ENCODE assay signal across 9 cellular contexts in genomic region chr10:114044251-114045070, GRCh38. TPM values are rescaled to one million over a fixed set of nuclear protein-coding genes. Genes with fewer than 3 reads are reported as not detected.
DNase-seq lines count a peak whose midpoint lies in the region; ATAC-seq and TF ChIP-seq lines count a peak whose summit lies in the region.
"Had no signal": no experiment of that assay in that cellular context is flagged by ENCODE, and none has a peak within 500 bp of the region (broad histone marks: within the 10 kb centered on the region; RNA-seq: fewer than 3 reads in every experiment).

No MANE protein-coding gene starts in this region.

- in situ Hi-C loops in brain microvascular endothelial cell (cut with HindIII; ENCODE audit: low pct_ligation_motif_present, low sequenced_read_pairs), result no loop called here

- DNase-seq in activated T-cell treated with anti-CD3 and anti-CD28 coated beads, Interleukin-2, amount 50 U/mL, for 1 hour, result peak; percentile 20
- DNase-seq in activated T-cell treated with anti-CD3 and anti-CD28 coated beads for 4 hours (no peak), brain microvascular endothelial cell (no peak), mesenchymal stem cell (no peak), upper lobe of left lung (peak; percentile 29 to 87), foreskin fibroblast (no peak)

- H3K9ac ChIP-seq in mesenchymal stem cell (ENCODE audit: low read length), result no peak overlapping the region

- H2BK15ac ChIP-seq in mesenchymal stem cell (ENCODE audit: low read depth, poor library complexity, severe bottlenecking), result no peak overlapping the region

- no peak overlapping the region for H3K18ac ChIP-seq in mesenchymal stem cell (ENCODE audit: low read depth in 1 of 2, low read length in 2 of 2)

- H4K91ac ChIP-seq in mesenchymal stem cell (ENCODE audit: low read length), result peak overlapping the region; percentile 64

- H3K27me3 ChIP-seq in brain microvascular endothelial cell (replicated peaks) (peaks cover 20% of the 10 kb centered on the region), mesenchymal stem cell (ENCODE audit: control insufficient read depth in 1 of 2, insufficient read depth in 1 of 2, low read length in 2 of 2) (peaks cover 16 to 86% of the 10 kb centered on the region in 2 experiments), upper lobe of left lung (peaks cover 0 to 13% (median 4%) of the 10 kb centered on the region in 4 donors)

- H2AFZ ChIP-seq in mesenchymal stem cell (ENCODE audit: low read depth, low read length), result peak overlapping the region; percentile 7

- H2BK12ac ChIP-seq in mesenchymal stem cell (ENCODE audit: low read length in 2 of 2), result peak overlapping the region in 1 of 2 experiments; percentile 6

- TF ChIP-seq EP300 in upper lobe of left lung (IDR thresholded peaks at IDR 0.05), result peak in 1 of 4 donors; percentile 37

- H3K4me1 ChIP-seq in mesenchymal stem cell (ENCODE audit: control insufficient read depth, insufficient read depth, low read depth, low read length), result peaks cover 26% of the 10 kb centered on the region
- peaks cover 3 to 58% (median 10%) of the 10 kb centered on the region in 4 donors for H3K4me1 ChIP-seq in upper lobe of left lung

- peak overlapping the region; percentile 9 for H3K4me3 ChIP-seq in brain microvascular endothelial cell (ENCODE audit: low read depth, low read length)
- peak overlapping the region in 1 of 2 experiments; percentile 62 for H3K4me3 ChIP-seq in mesenchymal stem cell (ENCODE audit: insufficient read depth in 1 of 2, low read depth in 1 of 2, low read length in 2 of 2)
- peak overlapping the region; percentile 62 to 65 (median 64) for H3K4me3 ChIP-seq in upper lobe of left lung
- no peak overlapping the region for H3K4me3 ChIP-seq in foreskin fibroblast (ENCODE audit: low read depth in 1 of 2, low read length in 2 of 2)

- no peak overlapping the region for H2BK5ac ChIP-seq in mesenchymal stem cell (ENCODE audit: low read depth, low read length, poor library complexity, severe bottlenecking)

- no peaks in the 10 kb centered on the region for H3K79me1 ChIP-seq in mesenchymal stem cell (replicated peaks; ENCODE audit: low read length, poor library complexity, severe bottlenecking)

- H2BK120ac ChIP-seq in mesenchymal stem cell (ENCODE audit: low read depth, low read length), result no peak overlapping the region

- peak overlapping the region; percentile 61 for H3K4me2 ChIP-seq in mesenchymal stem cell (ENCODE audit: low read length, poor library complexity, severe bottlenecking)

- H3K23ac ChIP-seq in mesenchymal stem cell (ENCODE audit: low read length in 2 of 2), result peak overlapping the region in 1 of 2 experiments; percentile 86

- H3K4ac ChIP-seq in mesenchymal stem cell (ENCODE audit: low read depth in 1 of 2, low read length in 2 of 2), result no peak overlapping the region

- no peaks in the 10 kb centered on the region for H3K9me3 ChIP-seq in mesenchymal stem cell (ENCODE audit: control insufficient read depth, low read length)
- H3K9me3 ChIP-seq in upper lobe of left lung, result no peaks in the 10 kb centered on the region

- TF ChIP-seq POLR2A in upper lobe of left lung (IDR thresholded peaks at IDR 0.05), result peak in 1 of 4 donors; percentile 34

- no peak overlapping the region for H2AK5ac ChIP-seq in mesenchymal stem cell (ENCODE audit: low read length, severe bottlenecking)

- ATAC-seq in upper lobe of left lung (ENCODE audit: low FRiP score in 2 of 2) (peak in 1 of 2 donors; percentile 49), GM18502 (IDR thresholded peaks at IDR 0.05; ENCODE audit: poor library complexity, unreplicated experiment) (no peak), HG03565 (IDR thresholded peaks at IDR 0.05; ENCODE audit: unreplicated experiment) (no peak)

- no peak overlapping the region for H3K14ac ChIP-seq in mesenchymal stem cell (ENCODE audit: low read length in 2 of 2)

- H3K36me3 ChIP-seq in brain microvascular endothelial cell (replicated peaks) (no peaks in the 10 kb centered on the region), mesenchymal stem cell (ENCODE audit: control insufficient read depth in 1 of 2, insufficient read depth in 2 of 2, low read depth in 1 of 2, low read length in 2 of 2) (no peaks in the 10 kb centered on the region), upper lobe of left lung (peaks cover 0 to 3% (median 0%) of the 10 kb centered on the region in 4 donors)

- 23% methylated on average over 70 of the region's 98 CpGs for WGBS in mesenchymal stem cell
- WGBS in upper lobe of left lung, 2 donors, result 21% methylated on average over 16 of the region's 98 CpGs; no CpG with 5 or more reads in 1 of the 2 donors

- peak overlapping the region; percentile 60 for H4K8ac ChIP-seq in mesenchymal stem cell (ENCODE audit: low read length)

- H3K27ac ChIP-seq in brain microvascular endothelial cell (no peak overlapping the region), mesenchymal stem cell (ENCODE audit: low read length, poor library complexity, severe bottlenecking) (no peak overlapping the region), upper lobe of left lung (peak overlapping the region; percentile 90 to 94 (median 93))

- no peak for TF ChIP-seq CTCF in brain microvascular endothelial cell (IDR thresholded peaks at IDR 0.05; ENCODE audit: low read depth, low read length, missing control alignments)
- no peak for TF ChIP-seq CTCF in upper lobe of left lung (IDR thresholded peaks at IDR 0.05)
- no peak for TF ChIP-seq CTCF in foreskin fibroblast (IDR thresholded peaks at IDR 0.05; ENCODE audit: low read depth, low read length)

RNA-seq across cellular contexts. Expression of gene ADRB1, which starts 0.8 kb away (rescaled TPM):
- polyA plus RNA-seq in mesenchymal stem cell (2013, experiment 1 of 2), result 0.11 TPM
- 0.18 TPM for polyA plus RNA-seq in mesenchymal stem cell (2013, experiment 2 of 2)
- total RNA-seq in upper lobe of left lung, result 10 to 100 TPM; 18.9 to 37.2 (median 26.8) TPM
- total RNA-seq: Daoy had no signal

Comparison
In these comparisons a context has a peak if more than half of its experiments do, and no peak if none do; other contexts are left out.
1. DNase-seq: peak in activated T-cell treated with anti-CD3 and anti-CD28 coated beads, Interleukin-2, amount 50 U/mL, for 1 hour (single experiment) and upper lobe of left lung (2 of 2); none in activated T-cell treated with anti-CD3 and anti-CD28 coated beads for 4 hours (single experiment), brain microvascular endothelial cell (single experiment), mesenchymal stem cell (single experiment) and foreskin fibroblast (0 of 2).
2. H3K27ac ChIP-seq: peak in upper lobe of left lung (4 of 4); none in brain microvascular endothelial cell (single experiment) and mesenchymal stem cell (single experiment).
3. H3K4me3 ChIP-seq: peak in brain microvascular endothelial cell (single experiment) and upper lobe of left lung (4 of 4); none in foreskin fibroblast (0 of 2).